10 cellular contexts compared by ENCODE assay signal in genomic region chr1:154767315-154768240, GRCh38.
A peak's percentile ranks its signal among the peaks of the same experiment; 100 is the strongest.
DNase-seq lines count a peak whose midpoint lies in the region; ATAC-seq and TF ChIP-seq lines count a peak whose summit lies in the region.
"Had no signal": no experiment of that assay in that cellular context is flagged by ENCODE, and none has a peak within 500 bp of the region (broad histone marks: within the 10 kb centered on the region; RNA-seq: fewer than 3 reads in every experiment).

No MANE protein-coding gene starts in this region.

- no peak for ATAC-seq in gastroesophageal sphincter
- no peak for ATAC-seq in GM21515 (IDR thresholded peaks at IDR 0.05; ENCODE audit: unreplicated experiment)
- ATAC-seq: T-helper 17 cell had no signal

- DNase-seq in H4 (ENCODE audit: low spot score), result peak; percentile 32
- DNase-seq in SK-MEL-5 (ENCODE audit: low read depth, low spot score), result peak; percentile 91
- DNase-seq in pons (ENCODE audit: low spot score), result peak; percentile 65
- DNase-seq in WERI-Rb-1, result no peak
- no peak for DNase-seq in endothelial cell (ENCODE audit: low spot score)
- DNase-seq in central memory CD4-positive, alpha-beta T cell, result no peak
- DNase-seq: GDM1, T-helper 17 cell had no signal

- H3K9me3 ChIP-seq in gastroesophageal sphincter, result no peaks in the 10 kb centered on the region
- H3K9me3 ChIP-seq in WERI-Rb-1 (ENCODE audit: severe bottlenecking), result no peaks in the 10 kb centered on the region

- peaks cover 2% of the 10 kb centered on the region for H3K4me1 Mint-ChIP-seq in endothelial cell (ENCODE audit: unreplicated experiment)

- in situ Hi-C loops in SK-MEL-5 (cut with HindIII; ENCODE audit: low pct_unique_long_range_greater_than_20kb, low sequenced_read_pairs), result no loop called here

- H3K36me3 ChIP-seq in gastroesophageal sphincter, result no peaks in the 10 kb centered on the region
- H3K36me3 ChIP-seq in WERI-Rb-1, result no peaks in the 10 kb centered on the region

- no peak for TF ChIP-seq EP300 in gastroesophageal sphincter (IDR thresholded peaks at IDR 0.05)

- H3K27me3 Mint-ChIP-seq in endothelial cell (ENCODE audit: unreplicated experiment), result peaks cover 5% of the 10 kb centered on the region

- H3K4me1 ChIP-seq in gastroesophageal sphincter, result peaks cover 0 to 25% (median 12%) of the 10 kb centered on the region in 3 donors

- TF ChIP-seq CTCF in gastroesophageal sphincter (IDR thresholded peaks at IDR 0.05) (no peak), WERI-Rb-1 (IDR thresholded peaks at IDR 0.05; ENCODE audit: low read depth, low read length) (no peak), endothelial cell (IDR thresholded peaks at IDR 0.05; ENCODE audit: unreplicated experiment) (no peak)

- no peak overlapping the region for H3K4me3 Mint-ChIP-seq in endothelial cell (ENCODE audit: unreplicated experiment)
- H3K4me3 Mint-ChIP-seq: T-helper 17 cell had no signal

- H3K9me3 Mint-ChIP-seq in endothelial cell (ENCODE audit: unreplicated experiment), result no peaks in the 10 kb centered on the region

- H3K27ac Mint-ChIP-seq in endothelial cell (ENCODE audit: unreplicated experiment), result no peak overlapping the region
- H3K27ac Mint-ChIP-seq: T-helper 17 cell had no signal

- H3K27me3 ChIP-seq in gastroesophageal sphincter (peaks cover 27% of the 10 kb centered on the region), WERI-Rb-1 (ENCODE audit: insufficient read depth, low read depth, severe bottlenecking) (peaks cover 21% of the 10 kb centered on the region)

- 23 to 38% methylated on average over 6 to 9 of the region's 9 CpGs for WGBS in gastroesophageal sphincter (ENCODE audit: low coverage in 1 of 2), 2 donors

- H3K27ac ChIP-seq in gastroesophageal sphincter (peak overlapping the region in 3 of 4 donors; percentile 1 to 55 (median 19)), WERI-Rb-1 (no peak overlapping the region)

- no peaks in the 10 kb centered on the region for H3K36me3 Mint-ChIP-seq in endothelial cell (ENCODE audit: low read depth, unreplicated experiment)

- TF ChIP-seq POLR2A in gastroesophageal sphincter (IDR thresholded peaks at IDR 0.05), result no peak

- no peak overlapping the region for H3K4me3 ChIP-seq in gastroesophageal sphincter
- no peak overlapping the region for H3K4me3 ChIP-seq in WERI-Rb-1 (ENCODE audit: low read depth, low read length)

Comparison
In these comparisons a context has a peak if more than half of its experiments do, and no peak if none do; other contexts are left out.
1. DNase-seq: peak in H4 (single experiment), SK-MEL-5 (single experiment) and pons (single experiment); none in WERI-Rb-1 (single experiment), endothelial cell (single experiment) and central memory CD4-positive, alpha-beta T cell (single experiment).